20 cellular contexts compared by ENCODE assay signal in the genomic region with DNA sequence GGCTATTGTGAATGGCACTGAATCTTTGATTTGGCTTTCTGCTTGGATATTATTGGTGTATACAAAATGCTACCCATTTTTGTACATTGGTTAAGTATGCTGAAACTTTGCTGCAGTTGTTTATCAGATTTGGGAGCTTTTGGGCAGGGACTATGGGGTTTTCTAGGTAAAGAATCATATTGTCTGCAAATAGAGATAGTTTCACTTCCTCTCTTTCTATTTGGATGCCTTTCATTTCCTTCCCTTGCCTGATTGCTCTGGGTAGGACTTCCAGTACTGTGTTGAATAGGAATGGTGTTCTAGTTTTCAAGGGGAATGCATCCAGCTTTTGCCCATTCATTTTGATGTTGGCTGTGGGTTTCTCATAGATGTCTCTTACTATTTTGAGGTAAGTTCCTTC.
DNase-seq lines count a peak whose midpoint lies in the region; ATAC-seq, FAIRE-seq and TF ChIP-seq lines count a peak whose summit lies in the region.
"Had no signal": no experiment of that assay in that cellular context is flagged by ENCODE, and none has a peak within 500 bp of the region (broad histone marks: within the 10 kb centered on the region; RNA-seq: fewer than 3 reads in every experiment).

No MANE protein-coding gene starts in this region.

- H3K4me3 ChIP-seq in GM23338, result no peak overlapping the region
- no peak overlapping the region for H3K4me3 ChIP-seq in osteoblast (ENCODE audit: insufficient read depth, low read length)
- H3K4me3 ChIP-seq: GM23248, SJSA1 had no signal

- H3K36me3 ChIP-seq in GM23338 (ENCODE audit: insufficient read depth) (no peaks in the 10 kb centered on the region), osteoblast (ENCODE audit: insufficient read depth, low read length) (no peaks in the 10 kb centered on the region)
- H3K36me3 ChIP-seq: SJSA1 had no signal

- no peak for TF ChIP-seq POLR2A in GM12891 (IDR thresholded peaks at IDR 0.05; ENCODE audit: low read depth, low read length)

- H4K20me1 ChIP-seq in GM23338 (replicated peaks; ENCODE audit: insufficient read depth), result no peaks in the 10 kb centered on the region
- no peaks in the 10 kb centered on the region for H4K20me1 ChIP-seq in osteoblast (ENCODE audit: insufficient read depth, low read length)

- no peaks in the 10 kb centered on the region for H3K9me3 Mint-ChIP-seq in GM23338
- peaks cover 0 to 9% of the 10 kb centered on the region in 2 donors for H3K9me3 Mint-ChIP-seq in activated naive CD4-positive, alpha-beta T cell treated with anti-CD3 and anti-CD28 coated beads, Interleukin-2, amount 50 U/mL, for 72 hours
- peaks cover 0 to 3% of the 10 kb centered on the region in 2 donors for H3K9me3 Mint-ChIP-seq in stimulated activated naive B cell treated with anti-CD40 and anti-IgM and Interleukin-4, amounts not matched to agents 10 μg/mL and 1 μg/mL and 100 μg/mL, for 72 hours

- H3K27ac ChIP-seq in GM23338 (ENCODE audit: low read depth) (no peak overlapping the region), osteoblast (ENCODE audit: low read depth, low read length) (no peak overlapping the region)
- H3K27ac ChIP-seq: GM23248, SJSA1 had no signal

- H3K4me1 ChIP-seq in GM23338 (ENCODE audit: insufficient read depth) (peaks cover 9% of the 10 kb centered on the region), osteoblast (ENCODE audit: insufficient read depth, low read length) (no peaks in the 10 kb centered on the region)
- H3K4me1 ChIP-seq: SJSA1 had no signal

- FAIRE-seq in GM12891 (lab: Jason Lieb, UNC), result no peak

- H3K4me1 Mint-ChIP-seq in GM23338, result peaks cover 16% of the 10 kb centered on the region
- H3K4me1 Mint-ChIP-seq in stimulated activated naive B cell treated with anti-CD40 and anti-IgM and Interleukin-4, amounts not matched to agents 10 μg/mL and 1 μg/mL and 100 μg/mL, for 72 hours, result peaks cover 4 to 11% of the 10 kb centered on the region in 2 donors
- H3K4me1 Mint-ChIP-seq: CD8-positive, alpha-beta memory T cell had no signal

- H3K79me2 ChIP-seq in GM23338 (replicated peaks; ENCODE audit: insufficient read depth) (no peaks in the 10 kb centered on the region), osteoblast (ENCODE audit: insufficient read depth, low read length) (no peaks in the 10 kb centered on the region)

- H3K4me2 ChIP-seq in GM23338 (no peak overlapping the region), osteoblast (ENCODE audit: insufficient read depth, low read length) (no peak overlapping the region)

- no peak for ATAC-seq in GM23338
- ATAC-seq in activated naive CD4-positive, alpha-beta T cell treated with anti-CD3 and anti-CD28 coated beads, Interleukin-2, amount 50 U/mL, for 72 hours, result no peak
- ATAC-seq in stimulated activated naive B cell treated with anti-CD40 and anti-IgM and Interleukin-4, amounts not matched to agents 10 μg/mL and 1 μg/mL and 100 μg/mL, for 72 hours (replicated peaks), result no peak
- ATAC-seq: HCT116, Panc1 had no signal

- H2AFZ ChIP-seq in GM23338 (peak overlapping the region; percentile 19; the same call in 1 of the 2 replicates), osteoblast (ENCODE audit: low read length) (no peak overlapping the region)
- H2AFZ ChIP-seq: GM23248 had no signal

- no peaks in the 10 kb centered on the region for H3K27me3 ChIP-seq in GM23338 (ENCODE audit: insufficient read depth)
- no peaks in the 10 kb centered on the region for H3K27me3 ChIP-seq in osteoblast (ENCODE audit: insufficient read depth, low read length)
- H3K27me3 ChIP-seq: SJSA1 had no signal

- H3K27ac Mint-ChIP-seq in GM23338, result no peak overlapping the region
- no peak overlapping the region for H3K27ac Mint-ChIP-seq in activated naive CD4-positive, alpha-beta T cell treated with anti-CD3 and anti-CD28 coated beads, Interleukin-2, amount 50 U/mL, for 72 hours
- no peak overlapping the region for H3K27ac Mint-ChIP-seq in stimulated activated naive B cell treated with anti-CD40 and anti-IgM and Interleukin-4, amounts not matched to agents 10 μg/mL and 1 μg/mL and 100 μg/mL, for 72 hours
- H3K27ac Mint-ChIP-seq: CD8-positive, alpha-beta memory T cell had no signal

- H3F3A ChIP-seq in GM23338 (replicated peaks; ENCODE audit: low read depth), result no peaks in the 10 kb centered on the region

- H3K36me3 Mint-ChIP-seq in GM23338 (ENCODE audit: low read depth), result no peaks in the 10 kb centered on the region
- no peaks in the 10 kb centered on the region for H3K36me3 Mint-ChIP-seq in activated naive CD4-positive, alpha-beta T cell treated with anti-CD3 and anti-CD28 coated beads, Interleukin-2, amount 50 U/mL, for 72 hours
- no peaks in the 10 kb centered on the region for H3K36me3 Mint-ChIP-seq in stimulated activated naive B cell treated with anti-CD40 and anti-IgM and Interleukin-4, amounts not matched to agents 10 μg/mL and 1 μg/mL and 100 μg/mL, for 72 hours
- H3K36me3 Mint-ChIP-seq: CD8-positive, alpha-beta memory T cell had no signal

- no peak for TF ChIP-seq CTCF in GM23338 (conservative IDR thresholded peaks at IDR 0.05; ENCODE audit: low read depth in 2 of 2)
- no peak for TF ChIP-seq CTCF in osteoblast (IDR thresholded peaks at IDR 0.05; ENCODE audit: extremely low read depth, low read depth, low read length)

- H3K9me2 ChIP-seq in GM23338 (ENCODE audit: insufficient read depth), result 0 out of 2 replicates have a peak, but pooled peaks cover 3% of the 10 kb centered on the region

- H3K9me3 ChIP-seq in osteoblast (ENCODE audit: low read depth, low read length), result no peaks in the 10 kb centered on the region
- H3K9me3 ChIP-seq: SJSA1 had no signal

- no peak for DNase-seq in GM12891 (ENCODE audit: insufficient read length, low spot score)
- no peak for DNase-seq in GM23338 (ENCODE audit: low spot score)
- DNase-seq in MV-4-11 (lab: John Stamatoyannopoulos, UW), result peak; percentile 65
- peak; percentile 64 for DNase-seq in OCI-M1 (lab: John Stamatoyannopoulos, UW)
- no peak for DNase-seq in activated naive CD4-positive, alpha-beta T cell treated with anti-CD3 and anti-CD28 coated beads, Interleukin-2, amount 50 U/mL, for 72 hours (ENCODE audit: low spot score in 2 of 2)
- no peak for DNase-seq in osteoblast (ENCODE audit: insufficient read length, low spot score, missing footprints)
- DNase-seq in stimulated activated naive B cell treated with anti-CD40 and anti-IgM and Interleukin-4, amounts not matched to agents 10 μg/mL and 1 μg/mL and 100 μg/mL, for 72 hours, result no peak
- DNase-seq: C1 segment of cervical spinal cord; CD8-positive, alpha-beta memory T cell; GM23248; KG1; NCI-H1092 treated with DMSO at 0.1 percent for 48 hours; NCI-H146; NCI-H2081 treated with DMSO at 0.1 percent for 48 hours; NCI-H446 treated with DMSO at 0.1 percent for 48 hours; NCI-H69; SW 1271 had no signal

- no peaks in the 10 kb centered on the region for H3K27me3 Mint-ChIP-seq in GM23338 (ENCODE audit: insufficient read depth, low read depth, poor library complexity)
- no peaks in the 10 kb centered on the region for H3K27me3 Mint-ChIP-seq in stimulated activated naive B cell treated with anti-CD40 and anti-IgM and Interleukin-4, amounts not matched to agents 10 μg/mL and 1 μg/mL and 100 μg/mL, for 72 hours
- H3K27me3 Mint-ChIP-seq: CD8-positive, alpha-beta memory T cell had no signal

- H3K4me3 Mint-ChIP-seq in GM23338, result no peak overlapping the region
- H3K4me3 Mint-ChIP-seq in stimulated activated naive B cell treated with anti-CD40 and anti-IgM and Interleukin-4, amounts not matched to agents 10 μg/mL and 1 μg/mL and 100 μg/mL, for 72 hours, result no peak overlapping the region
- H3K4me3 Mint-ChIP-seq: CD8-positive, alpha-beta memory T cell had no signal

TF ChIP-seq in GM12891, 5 proteins besides CTCF, POLR2A, EP300 and RAD21:
- TF ChIP-seq POLR2AphosphoS5 (IDR thresholded peaks at IDR 0.05; ENCODE audit: low read depth, low read length) (no peak), SPI1 (IDR thresholded peaks at IDR 0.05; ENCODE audit: low read depth, low read length) (peak; percentile 91)

TF ChIP-seq in GM23338, 12 proteins besides CTCF, POLR2A, EP300 and RAD21:
- TF ChIP-seq STAT1 (IDR thresholded peaks at IDR 0.05; ENCODE audit: unreplicated experiment) (no peak), EZH2phosphoT487 (IDR thresholded peaks at IDR 0.05; ENCODE audit: unreplicated experiment) (no peak), CREB1 (CRISPR knock-in tag; IDR thresholded peaks at IDR 0.05; ENCODE audit: low read depth) (no peak)

Comparison
In these comparisons a context has a peak if more than half of its experiments do, and no peak if none do; other contexts are left out.
1. DNase-seq: peak in MV-4-11 (single experiment) and OCI-M1 (single experiment); none in GM12891 (single experiment), GM23338 (single experiment), activated naive CD4-positive, alpha-beta T cell treated with anti-CD3 and anti-CD28 coated beads, Interleukin-2, amount 50 U/mL, for 72 hours (0 of 2), osteoblast (single experiment) and stimulated activated naive B cell treated with anti-CD40 and anti-IgM and Interleukin-4, amounts not matched to agents 10 μg/mL and 1 μg/mL and 100 μg/mL, for 72 hours (single experiment).